In the genomic region with DNA sequence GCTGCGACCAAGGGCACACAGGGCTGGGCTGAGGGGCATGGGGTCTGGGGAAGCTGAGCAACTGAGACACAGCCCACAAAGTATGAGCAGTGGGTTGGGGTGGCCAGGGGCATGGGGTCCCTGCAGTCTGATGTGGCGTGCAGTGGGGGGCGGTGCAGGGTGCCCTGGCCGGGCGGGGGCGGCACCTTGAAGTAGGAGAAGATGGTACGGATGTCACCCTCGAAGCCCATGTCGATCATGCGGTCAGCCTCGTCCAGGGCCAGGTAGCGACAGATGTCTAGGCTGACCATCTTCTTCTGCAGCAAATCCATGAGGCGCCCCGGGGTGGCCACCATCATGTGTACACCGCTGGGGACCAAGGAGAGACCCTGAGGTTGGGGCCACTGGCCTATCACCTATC, we compare ENCODE assay signal across 27 cellular contexts.
"Had no signal": no experiment of that assay in that cellular context is flagged by ENCODE, and none has a peak within 500 bp of the region (broad histone marks: within the 10 kb centered on the region; RNA-seq: fewer than 3 reads in every experiment).

No MANE protein-coding gene starts in this region.

- H3K27ac Mint-ChIP-seq: activated CD4-positive, alpha-beta T cell treated with anti-CD3 and anti-CD28 coated beads, Interleukin-2, amount 10 ng/mL, durations not matched to agents 24 days and 14 days; activated CD8-positive, alpha-beta memory T cell treated with anti-CD3 and anti-CD28 coated beads, Interleukin-2, amount 10 ng/mL, durations not matched to agents 7 days and 5 days; activated CD8-positive, alpha-beta T cell treated with anti-CD3 and anti-CD28 coated beads for 36 hours; activated naive CD4-positive, alpha-beta T cell treated with anti-CD3 and anti-CD28 coated beads, Interleukin-2, amount 50 U/mL, for 24 hours; activated T-helper 2 cell treated with anti-CD3 and anti-CD28 coated beads, Interferon-gamma antibody, Interleukin-2, Interleukin-4, amounts not matched to agents 10 μg/mL and 5 μg/mL and 100 μg/mL, durations not matched to agents 14 hours and 24 hours and 36 hours; mesothelial cell of epicardium; naive thymus-derived CD4-positive, alpha-beta T cell; neural progenitor cell; stimulated activated naive CD8-positive, alpha-beta T cell treated with anti-CD3 and anti-CD28 coated beads, Interleukin-15, Interleukin-2, amounts not matched to agents 100 ng/mL and 50 ng/mL, for 24 hours; T-helper 17 cell had no signal

- H3K9me3 ChIP-seq: colonic mucosa, gastroesophageal sphincter, right atrium auricular region, upper lobe of left lung, vagina had no signal

- H3K27ac ChIP-seq: cardiac muscle cell, colonic mucosa, dorsolateral prefrontal cortex, gastroesophageal sphincter, neural progenitor cell, right atrium auricular region, upper lobe of left lung, vagina had no signal

- H3K36me3 ChIP-seq: neural progenitor cell had no signal

- H3K4me3 ChIP-seq: cardiac muscle cell, colonic mucosa, dorsolateral prefrontal cortex, gastroesophageal sphincter, neural progenitor cell, right atrium auricular region, upper lobe of left lung, vagina had no signal

- H3K9ac ChIP-seq: neural progenitor cell had no signal

- H3K9me3 Mint-ChIP-seq: activated CD4-positive, alpha-beta T cell treated with anti-CD3 and anti-CD28 coated beads, Interleukin-2, amount 10 ng/mL, durations not matched to agents 24 days and 14 days; activated CD8-positive, alpha-beta T cell treated with anti-CD3 and anti-CD28 coated beads for 36 hours; activated naive CD4-positive, alpha-beta T cell treated with anti-CD3 and anti-CD28 coated beads, Interleukin-2, amount 50 U/mL, for 24 hours; activated T-helper 2 cell treated with anti-CD3 and anti-CD28 coated beads, Interferon-gamma antibody, Interleukin-2, Interleukin-4, amounts not matched to agents 10 μg/mL and 5 μg/mL and 100 μg/mL, durations not matched to agents 14 hours and 24 hours and 36 hours; mesothelial cell of epicardium; neural progenitor cell; stimulated activated naive CD8-positive, alpha-beta T cell treated with anti-CD3 and anti-CD28 coated beads, Interleukin-15, Interleukin-2, amounts not matched to agents 100 ng/mL and 50 ng/mL, for 24 hours had no signal

- H2AFZ ChIP-seq: neural progenitor cell had no signal

- H3K4me1 ChIP-seq: neural progenitor cell had no signal

- DNase-seq: activated CD4-positive, alpha-beta T cell treated with anti-CD3 and anti-CD28 coated beads, Interleukin-2, amount 10 ng/mL, durations not matched to agents 24 days and 14 days; activated CD4-positive, CD25-positive, alpha-beta regulatory T cell treated with anti-CD3 and anti-CD28 coated beads, Interleukin-2, amount 50 U/mL, for 72 hours; activated CD8-positive, alpha-beta memory T cell treated with anti-CD3 and anti-CD28 coated beads, Interleukin-2, amount 10 ng/mL, durations not matched to agents 7 days and 5 days; activated CD8-positive, alpha-beta T cell treated with anti-CD3 and anti-CD28 coated beads for 36 hours; activated T-cell treated with anti-CD3 and anti-CD28 coated beads, Interleukin-2, amount 50 U/mL, for 48 hours; anterior cingulate cortex; cerebellar nuclear complex; colonic mucosa; dorsolateral prefrontal cortex; effector memory CD4-positive, alpha-beta T cell; erythroblast; hippocampal formation; left colon; mammary epithelial cell; naive thymus-derived CD4-positive, alpha-beta T cell; stimulated activated CD4-positive, alpha-beta T cell treated with anti-CD3 and anti-CD28 coated beads, Interleukin-2, amount 100 ng/mL, for 48 hours; T-helper 17 cell; upper lobe of left lung had no signal

- H3K4me3 Mint-ChIP-seq: activated CD4-positive, alpha-beta T cell treated with anti-CD3 and anti-CD28 coated beads, Interleukin-2, amount 10 ng/mL, durations not matched to agents 24 days and 14 days; activated CD8-positive, alpha-beta memory T cell treated with anti-CD3 and anti-CD28 coated beads, Interleukin-2, amount 10 ng/mL, durations not matched to agents 7 days and 5 days; mesothelial cell of epicardium; stimulated activated naive CD8-positive, alpha-beta T cell treated with anti-CD3 and anti-CD28 coated beads, Interleukin-15, Interleukin-2, amounts not matched to agents 100 ng/mL and 50 ng/mL, for 24 hours; T-helper 17 cell had no signal

- H3K27me3 ChIP-seq: cardiac muscle cell, colonic mucosa, dorsolateral prefrontal cortex, gastroesophageal sphincter, neural progenitor cell, right atrium auricular region, upper lobe of left lung, vagina had no signal

- H3K4me2 ChIP-seq: neural progenitor cell had no signal

- ATAC-seq: activated CD8-positive, alpha-beta memory T cell treated with anti-CD3 and anti-CD28 coated beads, Interleukin-2, amount 10 ng/mL, durations not matched to agents 7 days and 5 days; activated CD8-positive, alpha-beta T cell treated with anti-CD3 and anti-CD28 coated beads for 36 hours; gastroesophageal sphincter; left colon; naive thymus-derived CD4-positive, alpha-beta T cell; T-helper 17 cell had no signal

- H3K27me3 Mint-ChIP-seq: activated CD4-positive, alpha-beta T cell treated with anti-CD3 and anti-CD28 coated beads, Interleukin-2, amount 10 ng/mL, durations not matched to agents 24 days and 14 days; activated CD8-positive, alpha-beta memory T cell treated with anti-CD3 and anti-CD28 coated beads, Interleukin-2, amount 10 ng/mL, durations not matched to agents 7 days and 5 days; activated CD8-positive, alpha-beta T cell treated with anti-CD3 and anti-CD28 coated beads for 36 hours; activated naive CD4-positive, alpha-beta T cell treated with anti-CD3 and anti-CD28 coated beads, Interleukin-2, amount 50 U/mL, for 24 hours; stimulated activated naive CD8-positive, alpha-beta T cell treated with anti-CD3 and anti-CD28 coated beads, Interleukin-15, Interleukin-2, amounts not matched to agents 100 ng/mL and 50 ng/mL, for 24 hours; T-helper 17 cell had no signal
